ENCODE assay signal across 8 cellular contexts in the genomic region with DNA sequence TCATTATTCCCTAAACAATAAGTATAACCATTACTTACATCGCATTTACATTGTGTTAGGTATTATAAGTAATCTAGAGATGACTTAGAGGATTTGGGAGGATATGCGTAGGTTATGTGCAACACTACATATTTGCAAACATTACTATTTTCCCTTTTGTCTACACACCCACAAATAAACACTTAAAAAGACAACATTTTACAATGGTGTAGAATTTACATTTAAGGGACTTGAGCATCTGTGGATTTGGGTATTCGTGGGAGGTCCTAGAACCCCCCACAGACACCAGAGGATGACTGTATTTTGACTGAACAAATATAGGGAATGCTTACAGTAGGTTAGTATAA.
"Had no signal": no experiment of that assay in that cellular context is flagged by ENCODE, and none has a peak within 500 bp of the region (broad histone marks: within the 10 kb centered on the region; RNA-seq: fewer than 3 reads in every experiment).

No MANE protein-coding gene starts in this region.

- FAIRE-seq: G401.6, GM12878, GM12891, GM12892, GM18507, GM19239 had no signal

- DNase-seq: GDM1, GF-D8 had no signal

- H3K4me3 ChIP-seq: GM12878 had no signal

- ATAC-seq: GM12878 had no signal
